8 cellular contexts compared by ENCODE assay signal in genomic region chr1:67052741-67053534, GRCh38. TPM values are rescaled to one million over a fixed set of nuclear protein-coding genes. Genes with fewer than 3 reads are reported as not detected.
DNase-seq lines count a peak whose midpoint lies in the region; ATAC-seq and TF ChIP-seq lines count a peak whose summit lies in the region.

No MANE protein-coding gene starts in this region.

- H3K36me3 Mint-ChIP-seq in T-cell: peaks cover 21% of the 10 kb centered on the region

- no peaks in the 10 kb centered on the region for H3K9me3 Mint-ChIP-seq in T-cell

- ATAC-seq in GM19463 (IDR thresholded peaks at IDR 0.05; ENCODE audit: unreplicated experiment): peak; percentile 2
- peak; percentile 2 for ATAC-seq in HG03571 (IDR thresholded peaks at IDR 0.05; ENCODE audit: unreplicated experiment)
- no peak for ATAC-seq in T-cell (replicated peaks in 1 of 4)
- peak; percentile 32 for ATAC-seq in left colon

- intact Hi-C loops in colonic mucosa (cut with DNase I) (loop anchor here (5.0 kb wide), 1 partner anchor 94 kb away; no protein-coding TSS in a partner anchor), left colon (cut with DNase I, micrococcal nuclease) (loop anchor here in 1 of 2 donors (10.0 kb wide), 1 partner anchor 58 kb away; no protein-coding TSS in a partner anchor)

- DNase-seq in DMS53 (lab: John Stamatoyannopoulos, UW) (peak; percentile 74), T-cell (peak in 21 of 34 experiments; percentile 0 to 49 (median 20)), colonic mucosa (peak; percentile 53), left colon (peak; percentile 37 to 46)
- peak; percentile 7 for DNase-seq in stimulated activated CD4-positive, alpha-beta T cell treated with anti-CD3 and anti-CD28 coated beads, Interleukin-4, amount 100 ng/mL, for 24 hours
- no peak for DNase-seq in activated effector memory CD4-positive, alpha-beta T cell treated with Interleukin-2 at 50 U/mL for 16 hours

- CTCF ChIA-PET in T-cell (lab: Charles Lee): interaction anchor here (0.6 to 1.2 kb wide), 5 partner anchors 57 to 162 kb away, joined by 3 to 9 read pairs (median 5); no protein-coding TSS in a partner anchor

- peak overlapping the region; percentile 85 to 89 (median 87) for H3K4me3 Mint-ChIP-seq in T-cell

- H3K4me3 ChIP-seq in colonic mucosa: peak overlapping the region; percentile 67

- peaks cover 30 to 34% (median 30%) of the 10 kb centered on the region in 3 donors for H3K4me1 Mint-ChIP-seq in T-cell

- no peaks in the 10 kb centered on the region for H3K36me3 ChIP-seq in colonic mucosa

- H3K27me3 ChIP-seq in colonic mucosa: no peaks in the 10 kb centered on the region

- H3K9me3 ChIP-seq in colonic mucosa: no peaks in the 10 kb centered on the region

- peak overlapping the region; percentile 92 for H3K27ac ChIP-seq in colonic mucosa

- TF ChIP-seq CTCF in colonic mucosa (IDR thresholded peaks at IDR 0.05): no peak

- H3K4me1 ChIP-seq in colonic mucosa: peaks cover 16% of the 10 kb centered on the region

- POLR2A ChIA-PET in T-cell (lab: Charles Lee): interaction anchor here in 1 of 2 donors (0.5 to 1.5 kb wide), 6 partner anchors 35 to 376 kb away, joined by 3 read pairs; partner anchors contain the start of genes DNAI4 and MIER1

- peak overlapping the region; percentile 88 to 96 for H3K9ac ChIP-seq in colonic mucosa (ENCODE audit: low read depth in 2 of 2, low read length in 2 of 2)

- H3K27ac Mint-ChIP-seq in T-cell: peak overlapping the region; percentile 83 to 88

- H3K27me3 Mint-ChIP-seq in T-cell: no peaks in the 10 kb centered on the region

RNA-seq across cellular contexts. Expression of gene SLC35D1, which starts 1.0 kb away (rescaled TPM):
- 10 to 100 TPM; 11.7 to 16.0 (median 15.2) TPM for total RNA-seq in T-cell
- total RNA-seq in colonic mucosa: 10 to 100 TPM; 48.1 to 75.9 TPM
- total RNA-seq in left colon: 10 to 100 TPM; 77.5 to 82.7 TPM

Comparison
In these comparisons a context has a peak if more than half of its experiments do, and no peak if none do; other contexts are left out.
1. ATAC-seq: peak in GM19463 (single experiment), HG03571 (single experiment) and left colon (single experiment); none in T-cell (0 of 4).